8 cellular contexts compared by ENCODE assay signal in the genomic region with DNA sequence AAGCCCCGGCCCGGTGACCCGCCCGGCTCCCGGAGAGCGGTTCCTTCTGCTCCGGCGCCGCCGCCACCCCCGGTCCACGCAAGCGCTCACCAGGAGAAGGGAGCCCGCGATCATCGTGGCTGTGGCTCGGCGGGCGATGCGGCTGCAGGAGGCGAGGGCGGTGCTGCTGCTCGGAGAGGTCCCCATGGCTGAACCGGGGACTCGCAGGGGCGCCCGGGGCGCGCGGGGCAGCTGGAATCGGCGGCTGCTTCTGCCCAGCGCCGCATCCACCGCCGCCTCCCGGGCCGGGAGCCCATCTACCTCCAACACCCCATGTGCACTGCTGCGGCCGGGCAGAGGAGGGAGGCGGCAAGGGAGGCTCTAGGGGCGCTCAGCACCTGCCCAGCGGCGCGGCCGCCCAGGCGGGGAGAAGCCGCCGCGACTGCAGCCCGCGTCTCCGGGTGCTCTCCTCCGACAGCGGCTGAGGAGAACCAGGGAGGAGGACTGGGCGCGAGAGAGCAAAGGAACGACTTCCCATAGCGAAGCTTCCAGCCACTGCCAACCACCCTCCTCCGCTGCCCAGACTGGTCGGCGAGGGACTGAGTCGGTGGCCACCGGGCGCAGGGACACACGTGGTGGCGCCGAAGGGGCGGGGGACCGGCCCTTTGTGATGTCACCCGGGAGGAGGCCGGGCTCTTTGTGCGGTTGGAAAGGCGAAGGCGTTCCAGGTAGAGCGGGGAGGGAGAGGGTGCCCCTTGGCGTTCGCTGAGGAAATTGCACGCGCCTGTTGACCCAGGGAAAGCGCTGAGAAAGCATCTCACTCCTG. TPM values are rescaled to one million over a fixed set of nuclear protein-coding genes. Genes with fewer than 3 reads are reported as not detected.
DNase-seq lines count a peak whose midpoint lies in the region; ATAC-seq and TF ChIP-seq lines count a peak whose summit lies in the region.

A gene with protein sequence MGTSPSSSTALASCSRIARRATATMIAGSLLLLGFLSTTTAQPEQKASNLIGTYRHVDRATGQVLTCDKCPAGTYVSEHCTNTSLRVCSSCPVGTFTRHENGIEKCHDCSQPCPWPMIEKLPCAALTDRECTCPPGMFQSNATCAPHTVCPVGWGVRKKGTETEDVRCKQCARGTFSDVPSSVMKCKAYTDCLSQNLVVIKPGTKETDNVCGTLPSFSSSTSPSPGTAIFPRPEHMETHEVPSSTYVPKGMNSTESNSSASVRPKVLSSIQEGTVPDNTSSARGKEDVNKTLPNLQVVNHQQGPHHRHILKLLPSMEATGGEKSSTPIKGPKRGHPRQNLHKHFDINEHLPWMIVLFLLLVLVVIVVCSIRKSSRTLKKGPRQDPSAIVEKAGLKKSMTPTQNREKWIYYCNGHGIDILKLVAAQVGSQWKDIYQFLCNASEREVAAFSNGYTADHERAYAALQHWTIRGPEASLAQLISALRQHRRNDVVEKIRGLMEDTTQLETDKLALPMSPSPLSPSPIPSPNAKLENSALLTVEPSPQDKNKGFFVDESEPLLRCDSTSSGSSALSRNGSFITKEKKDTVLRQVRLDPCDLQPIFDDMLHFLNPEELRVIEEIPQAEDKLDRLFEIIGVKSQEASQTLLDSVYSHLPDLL (minus strand): TSS at position 580 of the 805 bp plus-strand sequence. CDS start 394 bp downstream, at position 186.

- H3K9me3 Mint-ChIP-seq in CD4-positive, CD25-positive, alpha-beta regulatory T cell, result peaks cover 0 to 2% (median 0%) of the 10 kb centered on the region in 7 donors
- H3K9me3 Mint-ChIP-seq in activated CD8-positive, alpha-beta T cell treated with anti-CD3 and anti-CD28 coated beads for 36 hours, result no peaks in the 10 kb centered on the region

- peak; percentile 67 to 69 for ATAC-seq in CD4-positive, CD25-positive, alpha-beta regulatory T cell (ENCODE audit: low read depth in 2 of 2)
- peak; percentile 98 for ATAC-seq in GM19372 (IDR thresholded peaks at IDR 0.05; ENCODE audit: low read depth, unreplicated experiment)
- peak; percentile 97 for ATAC-seq in HG03558 (IDR thresholded peaks at IDR 0.05; ENCODE audit: extremely low read depth, unreplicated experiment)
- ATAC-seq in activated CD8-positive, alpha-beta T cell treated with anti-CD3 and anti-CD28 coated beads for 36 hours, result peak; percentile 96
- peak; percentile 96 for ATAC-seq in lung (ENCODE audit: insufficient read depth, low FRiP score)

- peaks cover 17% of the 10 kb centered on the region for H3K27me3 ChIP-seq in CD4-positive, CD25-positive, alpha-beta regulatory T cell (ENCODE audit: control insufficient read depth, insufficient read depth, low read length)
- no peaks in the 10 kb centered on the region for H3K27me3 ChIP-seq in lung (ENCODE audit: control insufficient read depth, insufficient read depth)

- peaks cover 57% of the 10 kb centered on the region for H3K27me3 Mint-ChIP-seq in CD4-positive, CD25-positive, alpha-beta regulatory T cell
- peaks cover 35% of the 10 kb centered on the region for H3K27me3 Mint-ChIP-seq in activated CD8-positive, alpha-beta T cell treated with anti-CD3 and anti-CD28 coated beads for 36 hours

- WGBS in lung, 2 donors, result 0 to 1% methylated on average over 58 to 81 of the region's 81 CpGs

- no peaks in the 10 kb centered on the region for H3K36me3 ChIP-seq in CD4-positive, CD25-positive, alpha-beta regulatory T cell (ENCODE audit: control insufficient read depth, insufficient read depth, low read length)
- no peaks in the 10 kb centered on the region for H3K36me3 ChIP-seq in lung (ENCODE audit: control insufficient read depth in 2 of 2, insufficient read depth in 2 of 2, low read length in 2 of 2)

- intact Hi-C loops in activated CD8-positive, alpha-beta T cell treated with anti-CD3 and anti-CD28 coated beads for 36 hours (cut with micrococcal nuclease), result loop anchor here (5.0 kb wide), 2 partner anchors 212 to 462 kb away; no protein-coding TSS in a partner anchor

- H3K36me3 Mint-ChIP-seq in CD4-positive, CD25-positive, alpha-beta regulatory T cell, result no peaks in the 10 kb centered on the region
- no peaks in the 10 kb centered on the region for H3K36me3 Mint-ChIP-seq in activated CD8-positive, alpha-beta T cell treated with anti-CD3 and anti-CD28 coated beads for 36 hours (ENCODE audit: low read depth)

- H3K27ac Mint-ChIP-seq in CD4-positive, CD25-positive, alpha-beta regulatory T cell, result no peak within 1 kb of the TSS
- no peak within 1 kb of the TSS for H3K27ac Mint-ChIP-seq in activated CD8-positive, alpha-beta T cell treated with anti-CD3 and anti-CD28 coated beads for 36 hours

- TF ChIP-seq CTCF in activated CD8-positive, alpha-beta T cell treated with anti-CD3 and anti-CD28 coated beads for 36 hours (IDR thresholded peaks at IDR 0.05), result peak; percentile 94
- peak; percentile 81 for TF ChIP-seq CTCF in lung (IDR thresholded peaks at IDR 0.05; ENCODE audit: control extremely low read depth, extremely low read depth)

- DNase-seq in CD4-positive, CD25-positive, alpha-beta regulatory T cell, result peak; percentile 9 to 71 (median 29)
- DNase-seq in NCI-H748 treated with DMSO at 0.1 percent for 48 hours (lab: John Stamatoyannopoulos, UW) (peak; percentile 91), lung (ENCODE audit: low spot score) (peak; percentile 92)
- peak; percentile 91 for DNase-seq in activated CD8-positive, alpha-beta T cell treated with anti-CD3 and anti-CD28 coated beads for 36 hours
- DNase-seq in effector CD8-positive, alpha-beta T cell (lab: John Stamatoyannopoulos, UW), result peak; percentile 56
- peak; percentile 61 to 82 (median 73) for DNase-seq in stimulated activated CD4-positive, alpha-beta T cell treated with anti-CD3 and anti-CD28 coated beads, TNF-alpha, amount 100 ng/mL, for 48 hours (ENCODE audit: low read depth in 3 of 3)

- no peak within 1 kb of the TSS for H3K4me3 ChIP-seq in CD4-positive, CD25-positive, alpha-beta regulatory T cell (ENCODE audit: low read depth, low read length)
- peak within 1 kb of the TSS; percentile 53 for H3K4me3 ChIP-seq in lung

- H3K4me1 ChIP-seq in CD4-positive, CD25-positive, alpha-beta regulatory T cell (ENCODE audit: control insufficient read depth, insufficient read depth, low read length, poor library complexity, severe bottlenecking), result peaks cover 14% of the 10 kb centered on the region
- peaks cover 0 to 3% of the 10 kb centered on the region in 2 donors for H3K4me1 ChIP-seq in lung (ENCODE audit: control insufficient read depth in 2 of 2, insufficient read depth in 2 of 2, low read length in 2 of 2)

- H3K9me3 ChIP-seq in CD4-positive, CD25-positive, alpha-beta regulatory T cell (ENCODE audit: control insufficient read depth in 2 of 2, low read length in 2 of 2), result no peaks in the 10 kb centered on the region
- H3K9me3 ChIP-seq in lung (ENCODE audit: control insufficient read depth in 2 of 2, insufficient read depth in 1 of 2, low read length in 1 of 2), result no peaks in the 10 kb centered on the region

- peaks cover 0 to 9% (median 5%) of the 10 kb centered on the region in 4 donors for H3K4me1 Mint-ChIP-seq in CD4-positive, CD25-positive, alpha-beta regulatory T cell
- H3K4me1 Mint-ChIP-seq in activated CD8-positive, alpha-beta T cell treated with anti-CD3 and anti-CD28 coated beads for 36 hours (ENCODE audit: low read depth), result peaks cover 8% of the 10 kb centered on the region

- CTCF ChIA-PET in activated CD8-positive, alpha-beta T cell treated with anti-CD3 and anti-CD28 coated beads for 36 hours (lab: Charles Lee), result interaction anchor here (0.6 to 3.4 kb wide), 11 partner anchors 9 to 217 kb away, joined by 3 to 37 read pairs (median 3); no protein-coding TSS in a partner anchor

- H3K4me3 Mint-ChIP-seq in CD4-positive, CD25-positive, alpha-beta regulatory T cell, result peak within 1 kb of the TSS in 3 of 4 donors; percentile 46 to 88 (median 50)
- H3K4me3 Mint-ChIP-seq in activated CD8-positive, alpha-beta T cell treated with anti-CD3 and anti-CD28 coated beads for 36 hours, result peak within 1 kb of the TSS; percentile 71

- POLR2A ChIA-PET in activated CD8-positive, alpha-beta T cell treated with anti-CD3 and anti-CD28 coated beads for 36 hours (lab: Charles Lee), result no interaction called here

- no peak within 1 kb of the TSS for H3K27ac ChIP-seq in CD4-positive, CD25-positive, alpha-beta regulatory T cell (ENCODE audit: insufficient read depth, low read length, poor library complexity, severe bottlenecking)
- H3K27ac ChIP-seq in lung (ENCODE audit: low read depth in 1 of 2, low read length in 1 of 2), result peak within 1 kb of the TSS in 1 of 2 donors; percentile 57

RNA-seq across cellular contexts. Expression of the gene that starts here (rescaled TPM):
- 0.15 TPM for total RNA-seq in CD4-positive, CD25-positive, alpha-beta regulatory T cell
- polyA plus RNA-seq in CD4-positive, CD25-positive, alpha-beta regulatory T cell, result not detected
- total RNA-seq in activated CD8-positive, alpha-beta T cell treated with anti-CD3 and anti-CD28 coated beads for 36 hours, result 1 to 10 TPM; 2.3 to 2.5 TPM
- total RNA-seq in lung, result 10 to 100 TPM; 21.8 to 36.6 TPM
- 10 to 100 TPM; 11.1 to 27.2 TPM for polyA plus RNA-seq in lung

Comparison
In these comparisons a context has a peak if more than half of its experiments do, and no peak if none do; other contexts are left out.
1. RNA of the gene that starts here (total RNA-seq): 21.8 to 36.6 TPM in lung; 2.3 to 2.5 TPM in activated CD8-positive, alpha-beta T cell treated with anti-CD3 and anti-CD28 coated beads for 36 hours and 0.15 TPM in CD4-positive, CD25-positive, alpha-beta regulatory T cell (single experiment); every median in the first group is over 4 times any median in the second.
2. RNA of the gene that starts here (polyA plus RNA-seq): 11.1 to 27.2 TPM in lung; not detected in CD4-positive, CD25-positive, alpha-beta regulatory T cell; every median in the first group is over 10 times any median in the second.
3. Peak in DNase-seq and ATAC-seq in CD4-positive, CD25-positive, alpha-beta regulatory T cell; RNA of the gene not detected or under 1 TPM.
4. DNase-seq: peak in every context shown above with its lines; median percentile 92 in lung; 91 in NCI-H748 treated with DMSO at 0.1 percent for 48 hours; 91 in activated CD8-positive, alpha-beta T cell treated with anti-CD3 and anti-CD28 coated beads for 36 hours; 73 in stimulated activated CD4-positive, alpha-beta T cell treated with anti-CD3 and anti-CD28 coated beads, TNF-alpha, amount 100 ng/mL, for 48 hours; 56 in effector CD8-positive, alpha-beta T cell; 29 in CD4-positive, CD25-positive, alpha-beta regulatory T cell.
5. Peak in every context shown above with its lines, with median percentiles within 50 percentile points of each other: ATAC-seq.